Comparison of ENCODE assay signal across 8 cellular contexts in the genomic region with DNA sequence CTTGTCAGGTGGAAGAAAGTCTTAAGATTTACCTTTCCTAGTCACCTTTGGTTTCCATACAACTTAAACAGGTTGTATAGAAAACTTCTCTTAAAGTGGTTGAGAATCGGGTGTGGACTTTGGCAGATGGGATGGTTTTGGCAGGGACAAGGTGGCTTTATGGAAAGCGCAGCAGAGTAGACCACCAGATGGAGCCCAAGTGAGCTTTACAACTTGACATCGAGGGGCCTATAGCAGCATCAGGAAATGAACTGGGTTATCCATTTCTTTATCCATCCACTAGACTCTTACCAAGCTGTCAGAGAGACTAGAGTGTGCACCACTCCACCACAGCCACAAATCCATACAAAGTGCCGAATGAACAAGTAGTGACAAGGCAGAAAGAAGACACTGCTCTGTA.
DNase-seq lines count a peak whose midpoint lies in the region; ATAC-seq and TF ChIP-seq lines count a peak whose summit lies in the region.

No MANE protein-coding gene starts in this region.

- CTCF ChIA-PET in T-cell (lab: Charles Lee): interaction anchor here (0.5 to 1.8 kb wide), 51 partner anchors 10 to 289 kb away, joined by 3 to 44 read pairs (median 4); a partner anchor contains a TSS

- peak; percentile 16 for TF ChIP-seq CTCF in thoracic aorta (IDR thresholded peaks at IDR 0.05)

- no peak overlapping the region for H2BK12ac ChIP-seq in mesenchymal stem cell (ENCODE audit: low read length in 2 of 2)

- no peaks in the 10 kb centered on the region for H3K27me3 Mint-ChIP-seq in T-cell

- H3K18ac ChIP-seq in mesenchymal stem cell (ENCODE audit: low read depth in 1 of 2, low read length in 2 of 2): no peak overlapping the region

- no peak overlapping the region for H2AFZ ChIP-seq in mesenchymal stem cell (ENCODE audit: low read depth, low read length)

- no peak overlapping the region for H3K23ac ChIP-seq in mesenchymal stem cell (ENCODE audit: low read length in 2 of 2)

- ATAC-seq in GM18873 (IDR thresholded peaks at IDR 0.05; ENCODE audit: low FRiP score, unreplicated experiment): peak; percentile 55
- peak; percentile 76 to 87 (median 81) for ATAC-seq in T-cell (replicated peaks in 1 of 4)
- no peak for ATAC-seq in thoracic aorta (ENCODE audit: insufficient number of reproducible peaks, low FRiP score, low read depth)

- H2BK5ac ChIP-seq in mesenchymal stem cell (ENCODE audit: low read depth, low read length, poor library complexity, severe bottlenecking): no peak overlapping the region

- H3K4me1 ChIP-seq in mesenchymal stem cell (ENCODE audit: control insufficient read depth, insufficient read depth, low read depth, low read length): peaks cover 1% of the 10 kb centered on the region
- peaks cover 0 to 20% of the 10 kb centered on the region in 2 donors for H3K4me1 ChIP-seq in thoracic aorta (ENCODE audit: control insufficient read depth in 1 of 2, low read depth in 2 of 2)

- H3K4me1 Mint-ChIP-seq in T-cell: peaks cover 64 to 75% (median 69%) of the 10 kb centered on the region in 3 donors

- H2AK5ac ChIP-seq in mesenchymal stem cell (ENCODE audit: low read length, severe bottlenecking): no peak overlapping the region

- no peaks in the 10 kb centered on the region for H3K79me1 ChIP-seq in mesenchymal stem cell (replicated peaks; ENCODE audit: low read length, poor library complexity, severe bottlenecking)

- H3K4me2 ChIP-seq in mesenchymal stem cell (ENCODE audit: low read length, poor library complexity, severe bottlenecking): no peak overlapping the region

- H3K9me3 ChIP-seq in mesenchymal stem cell (ENCODE audit: control insufficient read depth, low read length) (no peaks in the 10 kb centered on the region), thoracic aorta (no peaks in the 10 kb centered on the region)

- H3K36me3 Mint-ChIP-seq in T-cell: no peaks in the 10 kb centered on the region

- no peak overlapping the region for H4K91ac ChIP-seq in mesenchymal stem cell (ENCODE audit: low read length)

- no peaks in the 10 kb centered on the region for H3K36me3 ChIP-seq in mesenchymal stem cell (ENCODE audit: control insufficient read depth in 1 of 2, insufficient read depth in 2 of 2, low read depth in 1 of 2, low read length in 2 of 2)
- H3K36me3 ChIP-seq in thoracic aorta: no peaks in the 10 kb centered on the region

- peak overlapping the region; percentile 59 to 80 for H3K27ac Mint-ChIP-seq in T-cell

- 63% methylated on average over 3 of the region's 4 CpGs for WGBS in mesenchymal stem cell

- H3K4me3 ChIP-seq in Jurkat, Clone E6-1 (ENCODE audit: low read length): no peak overlapping the region
- no peak overlapping the region for H3K4me3 ChIP-seq in mesenchymal stem cell (ENCODE audit: insufficient read depth in 1 of 2, low read depth in 1 of 2, low read length in 2 of 2)
- H3K4me3 ChIP-seq in thoracic aorta: no peak overlapping the region

- H4K8ac ChIP-seq in mesenchymal stem cell (ENCODE audit: low read length): no peak overlapping the region

- H2BK15ac ChIP-seq in mesenchymal stem cell (ENCODE audit: low read depth, poor library complexity, severe bottlenecking): no peak overlapping the region

- no peak overlapping the region for H2BK120ac ChIP-seq in mesenchymal stem cell (ENCODE audit: low read depth, low read length)

- H3K27me3 ChIP-seq in mesenchymal stem cell (ENCODE audit: control insufficient read depth in 1 of 2, insufficient read depth in 1 of 2, low read length in 2 of 2) (no peaks in the 10 kb centered on the region), thoracic aorta (replicated peaks; ENCODE audit: insufficient read depth) (no peaks in the 10 kb centered on the region)

- no peaks in the 10 kb centered on the region for H3K9me3 Mint-ChIP-seq in T-cell

- H3K14ac ChIP-seq in mesenchymal stem cell (ENCODE audit: low read length in 2 of 2): no peak overlapping the region

- peak overlapping the region in 2 of 3 donors; percentile 22 to 32 for H3K4me3 Mint-ChIP-seq in T-cell

- H3K27ac ChIP-seq in mesenchymal stem cell (ENCODE audit: low read length, poor library complexity, severe bottlenecking) (no peak overlapping the region), thoracic aorta (no peak overlapping the region)

- H3K4ac ChIP-seq in mesenchymal stem cell (ENCODE audit: low read depth in 1 of 2, low read length in 2 of 2): no peak overlapping the region

- DNase-seq in CD1c-positive myeloid dendritic cell (ENCODE audit: extremely low spot score) (peak; percentile 49), T-cell (peak in 33 of 34 experiments; percentile 3 to 63 (median 44)), cerebellum (ENCODE audit: low spot score) (peak; percentile 4), mesenchymal stem cell (peak; percentile 44), thoracic aorta (ENCODE audit: low spot score) (no peak), NCI-H2196 (lab: John Stamatoyannopoulos, UW; ENCODE audit: unreplicated experiment) (no peak)
- peak; percentile 70 for DNase-seq in Jurkat, Clone E6-1 (ENCODE audit: low read depth, low spot score)

- H3K9ac ChIP-seq in mesenchymal stem cell (ENCODE audit: low read length): no peak overlapping the region

- POLR2A ChIA-PET in T-cell (lab: Charles Lee): interaction anchor here (0.5 to 1.0 kb wide), 7 partner anchors 61 to 1766 kb away, joined by 3 to 6 read pairs (median 4); a partner anchor contains a TSS

Comparison
In these comparisons a context has a peak if more than half of its experiments do, and no peak if none do; other contexts are left out.
1. DNase-seq: peak in CD1c-positive myeloid dendritic cell (single experiment), Jurkat, Clone E6-1 (single experiment), T-cell (33 of 34), cerebellum (single experiment) and mesenchymal stem cell (single experiment); none in thoracic aorta (single experiment) and NCI-H2196 (single experiment).